1 cellular context compared by ENCODE assay signal in genomic region chr11:65429069-65429681, GRCh38.
A peak's percentile ranks its signal among the peaks of the same experiment; 100 is the strongest.
TF ChIP-seq lines count a peak whose summit lies in the region.

No MANE protein-coding gene starts in this region.

TF ChIP-seq in K562, 482 proteins besides CTCF, POLR2A, EP300 and RAD21 (continued from another document and continues in another):
- TF ChIP-seq BCLAF1 (IDR thresholded peaks at IDR 0.05; ENCODE audit: borderline replicate concordance in 1 of 2, control insufficient read depth in 1 of 2, low read depth in 2 of 2, low read length in 1 of 2) (peak; percentile 67 to 83; a peak in 2 of 4 replicates), ZNF512 (tag; IDR thresholded peaks at IDR 0.05) (no peak), NEUROD1 (IDR thresholded peaks at IDR 0.05; ENCODE audit: borderline replicate concordance, low read depth, low read length, partially characterized antibody) (no peak), CREBBP (IDR thresholded peaks at IDR 0.05; ENCODE audit: low read depth, low read length) (no peak), MNT (conservative IDR thresholded peaks at IDR 0.05) (peak in 1 of 2 experiments; percentile 32; a peak in 3 of 4 replicates), BRD4 (IDR thresholded peaks at IDR 0.05) (no peak), ELK3 (CRISPR knock-in tag; IDR thresholded peaks at IDR 0.05) (no peak), XRCC4 (IDR thresholded peaks at IDR 0.05; ENCODE audit: extremely low read depth, insufficient read depth, insufficient read length) (no peak), PHTF2 (CRISPR knock-in tag; IDR thresholded peaks at IDR 0.05) (peak; percentile 48; the same call in 1 of the 2 replicates), KAT8 (IDR thresholded peaks at IDR 0.05; ENCODE audit: low read depth) (no peak), PYGO2 (tag; IDR thresholded peaks at IDR 0.05) (no peak), HDAC2 (IDR thresholded peaks at IDR 0.05) (0 out of 2 replicates have a peak, but pooled peaks have one; percentile 18), CREB3L1 (IDR thresholded peaks at IDR 0.05; ENCODE audit: borderline replicate concordance, low read depth) (no peak), ZNF217 (CRISPR knock-in tag; IDR thresholded peaks at IDR 0.05) (no peak), TAF15 (IDR thresholded peaks at IDR 0.05; ENCODE audit: low read depth, low read length) (no peak), FOXP1 (CRISPR knock-in tag; IDR thresholded peaks at IDR 0.05) (no peak), HMGXB4 (CRISPR knock-in tag; IDR thresholded peaks at IDR 0.05) (no peak), PHF8 (IDR thresholded peaks at IDR 0.05; ENCODE audit: borderline replicate concordance, low read length) (no peak), TFE3 (CRISPR knock-in tag; IDR thresholded peaks at IDR 0.05) (no peak), SNIP1 (IDR thresholded peaks at IDR 0.05; ENCODE audit: low read depth) (0 out of 2 replicates have a peak, but pooled peaks have one; percentile 52), ARID3A (IDR thresholded peaks at IDR 0.05; ENCODE audit: borderline replicate concordance, low read depth, low read length) (no peak; the same call in 1 of the 2 replicates), KLF10 (CRISPR knock-in tag; IDR thresholded peaks at IDR 0.05) (no peak), ZNF165 (CRISPR knock-in tag; IDR thresholded peaks at IDR 0.05; ENCODE audit: borderline replicate concordance) (no peak), KHSRP (IDR thresholded peaks at IDR 0.05) (peak; percentile 44; the same call in 1 of the 2 replicates), ARNT (IDR thresholded peaks at IDR 0.05) (peak; percentile 67 to 87; a peak in 3 of 4 replicates), SAP30 (IDR thresholded peaks at IDR 0.05; ENCODE audit: borderline replicate concordance, insufficient read depth, low read depth, low read length, poor library complexity, severe bottlenecking) (no peak), AFF4 (CRISPR knock-in tag; IDR thresholded peaks at IDR 0.05) (no peak), ZNF232 (CRISPR knock-in tag; IDR thresholded peaks at IDR 0.05) (no peak), ZNF717 (CRISPR knock-in tag; IDR thresholded peaks at IDR 0.05) (no peak), HBP1 (CRISPR knock-in tag; IDR thresholded peaks at IDR 0.05) (peak; percentile 97), ASH1L (IDR thresholded peaks at IDR 0.05; ENCODE audit: borderline replicate concordance, low read depth, partially characterized antibody) (peak; percentile 55), FOXM1 (IDR thresholded peaks at IDR 0.05; ENCODE audit: low read depth) (no peak), FOXM1 (CRISPR knock-in tag; IDR thresholded peaks at IDR 0.05; ENCODE audit: low read depth) (no peak), SMC3 (conservative IDR thresholded peaks at IDR 0.05; ENCODE audit: insufficient read depth, low read depth, low read length) (no peak), PHF21A (IDR thresholded peaks at IDR 0.05; ENCODE audit: borderline replicate concordance, low read depth) (no peak), LARP7 (IDR thresholded peaks at IDR 0.05) (peak; percentile 93), DACH1 (IDR thresholded peaks at IDR 0.05; ENCODE audit: partially characterized antibody) (no peak), HES1 (IDR thresholded peaks at IDR 0.05; ENCODE audit: low read depth) (no peak)
